In the genomic region with DNA sequence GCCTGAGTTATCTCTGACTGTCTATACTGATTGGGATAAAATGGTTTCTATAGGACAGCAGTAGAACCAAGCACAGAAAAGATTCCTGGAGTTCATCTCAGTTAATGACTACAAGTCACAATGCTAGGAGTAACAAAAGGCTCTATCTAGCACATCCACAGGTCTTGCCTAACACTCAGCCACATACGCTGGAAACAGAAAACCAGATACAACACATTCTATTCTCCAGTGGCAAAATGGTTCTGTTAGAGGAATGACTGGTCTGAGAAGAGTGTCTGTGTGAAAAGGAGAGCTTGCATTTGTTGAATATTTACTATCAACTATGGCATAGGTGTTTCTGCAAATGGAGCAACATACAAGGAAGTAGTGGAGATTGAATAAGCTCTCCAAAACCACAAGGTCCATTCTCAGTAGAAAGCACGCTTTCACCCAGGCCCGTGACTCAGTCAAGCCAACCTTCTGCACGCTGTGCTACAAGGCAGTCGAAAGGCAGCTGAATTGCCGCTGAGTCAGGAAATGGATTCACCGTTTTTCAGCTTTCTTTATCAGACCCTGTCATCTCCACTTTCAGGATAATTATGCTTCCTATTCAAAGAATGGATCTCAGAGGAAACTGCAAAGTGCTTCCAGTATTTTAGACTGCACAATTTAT, we compare ENCODE assay signal across 11 cellular contexts.
A peak's percentile ranks its signal among the peaks of the same experiment; 100 is the strongest.
DNase-seq lines count a peak whose midpoint lies in the region; ATAC-seq, FAIRE-seq and TF ChIP-seq lines count a peak whose summit lies in the region.
"Had no signal": no experiment of that assay in that cellular context is flagged by ENCODE, and none has a peak within 500 bp of the region (broad histone marks: within the 10 kb centered on the region; RNA-seq: fewer than 3 reads in every experiment).

No MANE protein-coding gene starts in this region.

- H3K9me1 ChIP-seq in endothelial cell of umbilical vein (replicated peaks; ENCODE audit: control insufficient read depth, extremely low read depth, insufficient read depth, low read length): no peaks in the 10 kb centered on the region

- dilution Hi-C loops in endothelial cell of umbilical vein (cut with MboI; ENCODE audit: extremely low pct_ligation_motif_present, low sequenced_read_pairs): no loop called here

- H3K9me3 Mint-ChIP-seq in activated naive CD8-positive, alpha-beta T cell treated with anti-CD3 and anti-CD28 coated beads, Interleukin-2, amount 50 U/mL, for 24 hours: no peaks in the 10 kb centered on the region
- H3K9me3 Mint-ChIP-seq in activated naive CD8-positive, alpha-beta T cell treated with anti-CD3 and anti-CD28 coated beads for 36 hours: no peaks in the 10 kb centered on the region
- no peaks in the 10 kb centered on the region for H3K9me3 Mint-ChIP-seq in stimulated activated memory B cell treated with anti-CD40 and anti-IgM and Interleukin-4, amounts not matched to agents 10 μg/mL and 1 μg/mL and 100 μg/mL, for 72 hours

- no peaks in the 10 kb centered on the region for H3K27me3 Mint-ChIP-seq in activated naive CD8-positive, alpha-beta T cell treated with anti-CD3 and anti-CD28 coated beads, Interleukin-2, amount 50 U/mL, for 24 hours
- peaks cover 5% of the 10 kb centered on the region for H3K27me3 Mint-ChIP-seq in activated naive CD8-positive, alpha-beta T cell treated with anti-CD3 and anti-CD28 coated beads for 36 hours
- H3K27me3 Mint-ChIP-seq in stimulated activated memory B cell treated with anti-CD40 and anti-IgM and Interleukin-4, amounts not matched to agents 10 μg/mL and 1 μg/mL and 100 μg/mL, for 72 hours: no peaks in the 10 kb centered on the region

- H3K27ac ChIP-seq in endothelial cell of umbilical vein (ENCODE audit: insufficient read depth, low read depth, low read length) (no peak overlapping the region), smooth muscle cell (ENCODE audit: low read depth) (peak overlapping the region; percentile 82)

- H2AFZ ChIP-seq in endothelial cell of umbilical vein (ENCODE audit: low read depth, low read length) (no peak overlapping the region), smooth muscle cell (ENCODE audit: low read depth) (no peak overlapping the region)

- BruUV-seq in endothelial cell of umbilical vein (replicated peaks; lab: Mats Ljungman, UMichigan): no TSS peak

- POLR2A ChIA-PET in endothelial cell of umbilical vein (lab: Charles Lee): no interaction called here

- CTCF ChIA-PET in endothelial cell of umbilical vein (lab: Charles Lee): interaction anchor here (1.0 to 1.5 kb wide), 6 partner anchors 10 to 1000 kb away, joined by 3 to 8 read pairs (median 3); no protein-coding TSS in a partner anchor

- intact Hi-C loops in endothelial cell of umbilical vein (cut with micrococcal nuclease): no loop called here

- no peaks in the 10 kb centered on the region for H3K27me3 ChIP-seq in endothelial cell of umbilical vein (ENCODE audit: control insufficient read depth in 2 of 2, insufficient read depth in 2 of 2, low read length in 2 of 2)
- H3K27me3 ChIP-seq in smooth muscle cell (ENCODE audit: low read depth): no peaks in the 10 kb centered on the region

- no peak for TF ChIP-seq POLR2A in endothelial cell of umbilical vein (IDR thresholded peaks at IDR 0.05; ENCODE audit: low read depth, low read length)

- ATAC-seq in activated naive CD8-positive, alpha-beta T cell treated with anti-CD3 and anti-CD28 coated beads, Interleukin-2, amount 50 U/mL, for 24 hours: peak; percentile 24
- ATAC-seq in stimulated activated memory B cell treated with anti-CD40 and anti-IgM and Interleukin-4, amounts not matched to agents 10 μg/mL and 1 μg/mL and 100 μg/mL, for 72 hours: no peak
- no peak for ATAC-seq in HG02973 (IDR thresholded peaks at IDR 0.05; ENCODE audit: unreplicated experiment)
- ATAC-seq: activated T-cell treated with anti-CD3 and anti-CD28 coated beads, Interleukin-2, amount 50 U/mL, for 72 hours had no signal

- WGBS in smooth muscle cell (ENCODE audit: low lambda C conversion rate): 2% methylated on average over 7 of the region's 7 CpGs

- peak; percentile 66 for FAIRE-seq in endothelial cell of umbilical vein (lab: Jason Lieb, UNC)

- H3K4me3 ChIP-seq in endothelial cell of umbilical vein (replicated peaks in 1 of 3; ENCODE audit: insufficient read depth in 1 of 3, low read depth in 1 of 3, low read length in 3 of 3): no peak overlapping the region
- no peak overlapping the region for H3K4me3 ChIP-seq in smooth muscle cell

- no peak overlapping the region for H3K27ac Mint-ChIP-seq in activated naive CD8-positive, alpha-beta T cell treated with anti-CD3 and anti-CD28 coated beads, Interleukin-2, amount 50 U/mL, for 24 hours
- H3K27ac Mint-ChIP-seq in activated naive CD8-positive, alpha-beta T cell treated with anti-CD3 and anti-CD28 coated beads for 36 hours: no peak overlapping the region
- H3K27ac Mint-ChIP-seq in stimulated activated memory B cell treated with anti-CD40 and anti-IgM and Interleukin-4, amounts not matched to agents 10 μg/mL and 1 μg/mL and 100 μg/mL, for 72 hours: no peak overlapping the region
- H3K27ac Mint-ChIP-seq: activated T-cell treated with anti-CD3 and anti-CD28 coated beads, Interleukin-2, amount 50 U/mL, for 72 hours had no signal

- DNase-seq in activated naive CD8-positive, alpha-beta T cell treated with anti-CD3 and anti-CD28 coated beads, Interleukin-2, amount 50 U/mL, for 24 hours: no peak
- DNase-seq in activated naive CD8-positive, alpha-beta T cell treated with anti-CD3 and anti-CD28 coated beads for 36 hours: no peak
- DNase-seq in NOMO-1 treated with dmso at 0.1 percent for 144 hours (lab: John Stamatoyannopoulos, UW; ENCODE audit: unreplicated experiment) (peak; percentile 48), endothelial cell of umbilical vein (ENCODE audit: low read depth, low spot score) (peak; percentile 21), smooth muscle cell (lab: John Stamatoyannopoulos, UW; ENCODE audit: unreplicated experiment) (no peak), globus pallidus (ENCODE audit: low spot score) (no peak)
- DNase-seq: activated T-cell treated with anti-CD3 and anti-CD28 coated beads, Interleukin-2, amount 50 U/mL, for 72 hours; AML-193; NCI-H2081 treated with DMSO at 0.1 percent for 48 hours had no signal

- H3K9me3 ChIP-seq in endothelial cell of umbilical vein (replicated peaks; ENCODE audit: control insufficient read depth, insufficient read depth, low read length) (no peaks in the 10 kb centered on the region), smooth muscle cell (replicated peaks; ENCODE audit: low read depth) (no peaks in the 10 kb centered on the region)

- H3F3A ChIP-seq in smooth muscle cell (ENCODE audit: low read depth): peaks cover 12% of the 10 kb centered on the region

- H3K9ac ChIP-seq in endothelial cell of umbilical vein (replicated peaks; ENCODE audit: extremely low read depth, insufficient read depth, low read length) (no peak overlapping the region), smooth muscle cell (ENCODE audit: low read depth) (no peak overlapping the region)

- TF ChIP-seq CTCF in endothelial cell of umbilical vein (IDR thresholded peaks at IDR 0.05; ENCODE audit: extremely low read depth in 1 of 2, insufficient read depth in 1 of 2, low read depth in 1 of 2, low read length in 2 of 2) (no peak), smooth muscle cell (IDR thresholded peaks at IDR 0.05; ENCODE audit: borderline replicate concordance, insufficient read depth, poor library complexity, severe bottlenecking) (no peak)

- H3K79me2 ChIP-seq in endothelial cell of umbilical vein (ENCODE audit: control insufficient read depth, insufficient read depth, low read length) (no peaks in the 10 kb centered on the region), smooth muscle cell (ENCODE audit: low read depth) (no peaks in the 10 kb centered on the region)

- H3K4me2 ChIP-seq in endothelial cell of umbilical vein (ENCODE audit: insufficient read depth, low read length) (peak overlapping the region; percentile 25), smooth muscle cell (peak overlapping the region; percentile 77)

- no peak overlapping the region for H3K4me3 Mint-ChIP-seq in activated naive CD8-positive, alpha-beta T cell treated with anti-CD3 and anti-CD28 coated beads, Interleukin-2, amount 50 U/mL, for 24 hours
- no peak overlapping the region for H3K4me3 Mint-ChIP-seq in activated naive CD8-positive, alpha-beta T cell treated with anti-CD3 and anti-CD28 coated beads for 36 hours
- no peak overlapping the region for H3K4me3 Mint-ChIP-seq in stimulated activated memory B cell treated with anti-CD40 and anti-IgM and Interleukin-4, amounts not matched to agents 10 μg/mL and 1 μg/mL and 100 μg/mL, for 72 hours
- H3K4me3 Mint-ChIP-seq: activated T-cell treated with anti-CD3 and anti-CD28 coated beads, Interleukin-2, amount 50 U/mL, for 72 hours had no signal

- H4K20me1 ChIP-seq in endothelial cell of umbilical vein (replicated peaks; ENCODE audit: control insufficient read depth, extremely low read depth, insufficient read depth, low read length) (no peaks in the 10 kb centered on the region), smooth muscle cell (ENCODE audit: low read depth) (no peaks in the 10 kb centered on the region)

- H3K36me3 ChIP-seq in endothelial cell of umbilical vein (ENCODE audit: control insufficient read depth in 2 of 2, extremely low read depth in 1 of 2, insufficient read depth in 2 of 2, low read length in 2 of 2) (no peaks in the 10 kb centered on the region), smooth muscle cell (ENCODE audit: low read depth) (no peaks in the 10 kb centered on the region)

- H3K36me3 Mint-ChIP-seq in activated naive CD8-positive, alpha-beta T cell treated with anti-CD3 and anti-CD28 coated beads, Interleukin-2, amount 50 U/mL, for 24 hours (ENCODE audit: low read depth): no peaks in the 10 kb centered on the region
- H3K36me3 Mint-ChIP-seq in activated naive CD8-positive, alpha-beta T cell treated with anti-CD3 and anti-CD28 coated beads for 36 hours: no peaks in the 10 kb centered on the region
- no peaks in the 10 kb centered on the region for H3K36me3 Mint-ChIP-seq in stimulated activated memory B cell treated with anti-CD40 and anti-IgM and Interleukin-4, amounts not matched to agents 10 μg/mL and 1 μg/mL and 100 μg/mL, for 72 hours

- H3K4me1 Mint-ChIP-seq in activated naive CD8-positive, alpha-beta T cell treated with anti-CD3 and anti-CD28 coated beads, Interleukin-2, amount 50 U/mL, for 24 hours: no peaks in the 10 kb centered on the region
- H3K4me1 Mint-ChIP-seq in activated naive CD8-positive, alpha-beta T cell treated with anti-CD3 and anti-CD28 coated beads for 36 hours: no peaks in the 10 kb centered on the region
- no peaks in the 10 kb centered on the region for H3K4me1 Mint-ChIP-seq in stimulated activated memory B cell treated with anti-CD40 and anti-IgM and Interleukin-4, amounts not matched to agents 10 μg/mL and 1 μg/mL and 100 μg/mL, for 72 hours

- H3K4me1 ChIP-seq in endothelial cell of umbilical vein (ENCODE audit: control insufficient read depth, extremely low read depth, insufficient read depth, low read length) (no peaks in the 10 kb centered on the region), smooth muscle cell (ENCODE audit: low read depth) (peaks cover 14% of the 10 kb centered on the region)

TF ChIP-seq in endothelial cell of umbilical vein, 7 proteins besides CTCF, POLR2A, EP300 and RAD21:
- TF ChIP-seq GATA2 (IDR thresholded peaks at IDR 0.05; ENCODE audit: insufficient read depth, insufficient read length, low read depth, low read length) (peak; percentile 72), MYC (IDR thresholded peaks at IDR 0.05; ENCODE audit: low read depth, low read length) (no peak)

Comparison
In these comparisons a context has a peak if more than half of its experiments do, and no peak if none do; other contexts are left out.
1. DNase-seq: peak in NOMO-1 treated with dmso at 0.1 percent for 144 hours (single experiment) and endothelial cell of umbilical vein (single experiment); none in activated naive CD8-positive, alpha-beta T cell treated with anti-CD3 and anti-CD28 coated beads, Interleukin-2, amount 50 U/mL, for 24 hours (single experiment), activated naive CD8-positive, alpha-beta T cell treated with anti-CD3 and anti-CD28 coated beads for 36 hours (single experiment), smooth muscle cell (single experiment) and globus pallidus (single experiment).